ENCODE assay signal across 6 cellular contexts in the genomic region with DNA sequence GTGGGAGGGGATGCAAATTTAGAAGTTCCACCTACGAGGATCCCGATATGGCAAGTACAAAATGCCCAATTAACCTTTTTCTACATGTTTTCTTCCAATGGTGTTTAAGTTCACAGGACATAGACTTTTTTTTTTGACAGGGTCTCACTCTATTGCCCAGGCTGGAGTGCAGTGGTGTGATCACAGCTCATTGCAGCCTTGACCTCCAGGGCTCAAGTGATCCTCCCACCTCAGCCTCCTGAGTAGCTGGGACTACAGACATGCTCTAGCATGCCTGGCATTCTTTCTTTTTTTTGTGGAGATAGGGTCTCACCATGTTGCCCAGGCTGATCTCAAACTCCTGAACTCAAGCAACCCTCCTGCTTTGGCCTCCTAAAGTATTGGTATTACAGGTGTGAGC. TPM values are rescaled to one million over a fixed set of nuclear protein-coding genes. Genes with fewer than 3 reads are reported as not detected.
DNase-seq lines count a peak whose midpoint lies in the region; ATAC-seq, FAIRE-seq and TF ChIP-seq lines count a peak whose summit lies in the region.
"Not testable (repeated sequence)": the region's sequence is repeated elsewhere in the genome, so short reads cannot be mapped to it uniquely, and the experiment has no call there.
"Had no signal": no experiment of that assay in that cellular context is flagged by ENCODE, and none has a peak within 500 bp of the region (broad histone marks: within the 10 kb centered on the region; RNA-seq: fewer than 3 reads in every experiment).

No MANE protein-coding gene starts in this region.

- not testable (repeated sequence) for H3K36me3 Mint-ChIP-seq in WTC11

- H3K9me3 Mint-ChIP-seq in WTC11 = not testable (repeated sequence)

- not testable (repeated sequence) for H2AFZ ChIP-seq in HepG2 (ENCODE audit: low read length)

- POLR2A ChIA-PET in WTC11 (lab: Charles Lee); HepG2 (lab: Yijun Ruan, JAX): not testable (repeated sequence)

- in situ Hi-C loops in HepG2 (cut with HindIII; ENCODE audit: extremely low pct_ligation_motif_present, low pct_unique_long_range_greater_than_20kb) = loop anchor here (5.0 kb wide), 1 partner anchor 37 kb away; a partner anchor contains a TSS

- DNase-seq in WTC11 (ENCODE audit: low spot score); HepG2 (ENCODE audit: low spot score): not testable (repeated sequence)

- not testable (repeated sequence) for H3K27me3 Mint-ChIP-seq in WTC11 (ENCODE audit: low read depth)

- not testable (repeated sequence) for FAIRE-seq in HepG2 (lab: Jason Lieb, UNC)

- not testable (repeated sequence) for H3K79me2 ChIP-seq in HepG2 (ENCODE audit: insufficient read depth, low read length)

- peaks cover 46% of the 10 kb centered on the region for H3K4me1 ChIP-seq in HepG2 (ENCODE audit: insufficient read depth, low read length)

- H3K9me3 ChIP-seq in HepG2 (ENCODE audit: low read length) = not testable (repeated sequence)

- TF ChIP-seq RAD21 in HepG2 (CRISPR knock-in tag; IDR thresholded peaks at IDR 0.05) = not testable (repeated sequence)

- not testable (repeated sequence) for H3K27me3 ChIP-seq in HepG2 (ENCODE audit: control insufficient read depth in 1 of 2, insufficient read depth in 2 of 2, low read length in 2 of 2)

- not testable (repeated sequence) for H3K36me3 ChIP-seq in HepG2 (replicated peaks in 1 of 2; ENCODE audit: control insufficient read depth in 1 of 2, insufficient read depth in 2 of 2, low read length in 2 of 2)

- not testable (repeated sequence) for TF ChIP-seq POLR2A in HepG2 (IDR thresholded peaks at IDR 0.05; ENCODE audit: insufficient read depth in 1 of 2, low read depth in 2 of 2, low read length in 2 of 2)

- 72% methylated on average over 2 of the region's 2 CpGs for WGBS in HepG2 (ENCODE audit: low lambda C conversion rate)

- H3K27ac Mint-ChIP-seq in WTC11 = not testable (repeated sequence)

- peaks cover 14% of the 10 kb centered on the region for H3K4me1 Mint-ChIP-seq in WTC11

- H3K9ac ChIP-seq in HepG2 (ENCODE audit: insufficient read depth, low read depth, low read length) = not testable (repeated sequence)

- BruUV-seq in HepG2 (replicated peaks; lab: Mats Ljungman, UMichigan) = not testable (repeated sequence)

- H3K4me3 ChIP-seq in HepG2 (replicated peaks in 1 of 3; ENCODE audit: insufficient read depth in 1 of 3, low read depth in 2 of 3, low read length in 3 of 3) = not testable (repeated sequence)

- not testable (repeated sequence) for H3K4me2 ChIP-seq in HepG2 (ENCODE audit: low read depth, low read length)

- CTCF ChIA-PET in WTC11 (lab: Charles Lee) = interaction anchor here (0.6 to 2.7 kb wide), 4 partner anchors 12 to 88 kb away, joined by 3 to 7 read pairs (median 4); a partner anchor contains a TSS
- CTCF ChIA-PET in HepG2 (lab: Yijun Ruan, JAX; ENCODE audit: low intra/inter-chr PET ratio, low total read pairs) = not testable (repeated sequence)

- TF ChIP-seq EP300 in HepG2 (IDR thresholded peaks at IDR 0.05; ENCODE audit: low read depth in 2 of 2, low read length in 2 of 2); HepG2 (CRISPR knock-in tag; IDR thresholded peaks at IDR 0.05; ENCODE audit: borderline replicate concordance): not testable (repeated sequence)

- H3K27ac ChIP-seq in HepG2 (ENCODE audit: extremely low read length, insufficient read depth, low read length) = not testable (repeated sequence)

- intact Hi-C loops in HepG2 (cut with micrococcal nuclease; ENCODE audit: unreplicated experiment) = not testable (repeated sequence)

- not testable (repeated sequence) for TF ChIP-seq CTCF in WTC11 (IDR thresholded peaks at IDR 0.05); HepG2 (CRISPR knock-in tag; IDR thresholded peaks at IDR 0.05)

- H3K4me3 Mint-ChIP-seq in WTC11 = not testable (repeated sequence)

- H4K20me1 ChIP-seq in HepG2 (ENCODE audit: insufficient read depth, low read length) = not testable (repeated sequence)

- not testable (repeated sequence) for ATAC-seq in WTC11, HepG2

RNA-seq across cellular contexts. Expression of a gene that starts 4.8 kb away (rescaled TPM):
- total RNA-seq in WTC11 (2021) = 6.2 to 8.8 TPM (median 7.6 TPM) in 3 replicates
- 8.2 and 18.2 TPM in 2 replicates for total RNA-seq in HepG2 (2016; rRNA removed; fragmentation: Illumina TruSeq; extraction: Trizol)
- 2.7 and 2.8 TPM in 2 replicates for total RNA-seq in HepG2 (2016; cell fraction: cytosol; rRNA removed; fragmentation: Illumina TruSeq; extraction: Trizol; ENCODE audit: low read depth)
- 8.4 and 18.7 TPM in 2 replicates for total RNA-seq in HepG2 (2016; cell fraction: insoluble cytoplasmic fraction; rRNA removed; fragmentation: Illumina TruSeq; extraction: Trizol)
- total RNA-seq in HepG2 (2016; cell fraction: membrane; rRNA removed; fragmentation: Illumina TruSeq; extraction: Trizol) = 3.2 and 3.7 TPM in 2 replicates
- total RNA-seq in HepG2 (2016; cell fraction: nucleus; rRNA removed; fragmentation: Illumina TruSeq; extraction: Trizol) = 17.9 and 19.4 TPM in 2 replicates
- polyA plus RNA-seq in HepG2 (2011; rRNA removed) = 14.5 and 23.3 TPM in 2 replicates
- polyA plus RNA-seq in HepG2 (2011; cell fraction: cytosol; rRNA removed) = 9.6 and 18.5 TPM in 2 replicates
- polyA plus RNA-seq in HepG2 (2011; cell fraction: nucleus; rRNA removed) = 14.4 and 22.0 TPM in 2 replicates
- 9.8 and 10.0 TPM in 2 replicates for polyA plus RNA-seq in HepG2 (2012)
- polyA plus RNA-seq in HepG2 (2016; cell fraction: cytosol; fragmentation: Illumina TruSeq; extraction: Trizol; ENCODE audit: low read depth) = 0.91 and 1.0 TPM in 2 replicates
- 6.4 and 6.7 TPM in 2 replicates for polyA plus RNA-seq in HepG2 (2016; cell fraction: insoluble cytoplasmic fraction; fragmentation: Illumina TruSeq; extraction: Trizol; ENCODE audit: low read depth)
- 1.8 and 2.2 TPM in 2 replicates for polyA plus RNA-seq in HepG2 (2016; cell fraction: membrane; fragmentation: Illumina TruSeq; extraction: Trizol; ENCODE audit: low read depth)
- polyA plus RNA-seq in HepG2 (2016; cell fraction: nucleus; fragmentation: Illumina TruSeq; extraction: Trizol; ENCODE audit: insufficient read depth, low read depth) = 26.0 and 30.9 TPM in 2 replicates
- 3.8 and 12.0 TPM in 2 replicates for polyA minus RNA-seq in HepG2 (2011; rRNA and poly(A)+ RNA removed; ENCODE audit: low replicate concordance)
- 7.0 and 14.3 TPM in 2 replicates for polyA minus RNA-seq in HepG2 (2011; cell fraction: cytosol; rRNA and poly(A)+ RNA removed)
- polyA minus RNA-seq in HepG2 (2011; cell fraction: nucleus; rRNA and poly(A)+ RNA removed) = 14.0 and 26.4 TPM in 2 replicates
- polyA plus RNA-seq: CD14-positive monocyte; CD4-positive, alpha-beta memory T cell; CD4-positive, CD25-positive, alpha-beta regulatory T cell; CD8-positive, alpha-beta memory T cell had no signal

RNA-seq across cellular contexts. Expression of a gene that starts 36.5 kb away (rescaled TPM):
- 8.4 to 9.8 TPM (median 8.9 TPM) in 3 replicates for total RNA-seq in WTC11 (2021)
- total RNA-seq in HepG2 (2016; rRNA removed; fragmentation: Illumina TruSeq; extraction: Trizol) = 1.7 and 3.5 TPM in 2 replicates
- total RNA-seq in HepG2 (2016; cell fraction: cytosol; rRNA removed; fragmentation: Illumina TruSeq; extraction: Trizol; ENCODE audit: low read depth) = 0.44 and 0.61 TPM in 2 replicates
- total RNA-seq in HepG2 (2016; cell fraction: insoluble cytoplasmic fraction; rRNA removed; fragmentation: Illumina TruSeq; extraction: Trizol) = 2.6 and 4.1 TPM in 2 replicates
- 0.93 and 1.4 TPM in 2 replicates for total RNA-seq in HepG2 (2016; cell fraction: membrane; rRNA removed; fragmentation: Illumina TruSeq; extraction: Trizol)
- total RNA-seq in HepG2 (2016; cell fraction: nucleus; rRNA removed; fragmentation: Illumina TruSeq; extraction: Trizol) = 3.8 and 4.3 TPM in 2 replicates
- polyA plus RNA-seq in HepG2 (2011; rRNA removed) = 6.5 and 11.2 TPM in 2 replicates
- 6.2 and 6.5 TPM in 2 replicates for polyA plus RNA-seq in HepG2 (2011; cell fraction: cytosol; rRNA removed)
- 6.1 and 8.4 TPM in 2 replicates for polyA plus RNA-seq in HepG2 (2011; cell fraction: nucleus; rRNA removed)
- 1.2 and 1.9 TPM in 2 replicates for polyA plus RNA-seq in HepG2 (2012)
- 0.42 and 0.57 TPM in 2 replicates for polyA plus RNA-seq in HepG2 (2016; cell fraction: cytosol; fragmentation: Illumina TruSeq; extraction: Trizol; ENCODE audit: low read depth)
- 1.6 and 2.2 TPM in 2 replicates for polyA plus RNA-seq in HepG2 (2016; cell fraction: insoluble cytoplasmic fraction; fragmentation: Illumina TruSeq; extraction: Trizol; ENCODE audit: low read depth)
- polyA plus RNA-seq in HepG2 (2016; cell fraction: membrane; fragmentation: Illumina TruSeq; extraction: Trizol; ENCODE audit: low read depth) = 1.2 and 1.3 TPM in 2 replicates
- 6.5 and 7.1 TPM in 2 replicates for polyA plus RNA-seq in HepG2 (2016; cell fraction: nucleus; fragmentation: Illumina TruSeq; extraction: Trizol; ENCODE audit: insufficient read depth, low read depth)
- polyA minus RNA-seq in HepG2 (2011; rRNA and poly(A)+ RNA removed; ENCODE audit: low replicate concordance) = 3.3 and 5.9 TPM in 2 replicates
- 0.70 and 1.3 TPM in 2 replicates for polyA minus RNA-seq in HepG2 (2011; cell fraction: cytosol; rRNA and poly(A)+ RNA removed)
- polyA minus RNA-seq in HepG2 (2011; cell fraction: nucleus; rRNA and poly(A)+ RNA removed) = 1.7 and 2.7 TPM in 2 replicates

RNA-seq across cellular contexts. Expression of a gene that starts 37.5 kb away (rescaled TPM):
- total RNA-seq in WTC11 (2021) (35.3 to 40.0 TPM (median 36.2 TPM) in 3 replicates), HepG2 (2016; rRNA removed; fragmentation: Illumina TruSeq; extraction: Trizol) (22.1 and 44.5 TPM in 2 replicates)
- total RNA-seq in HepG2 (2016; cell fraction: cytosol; rRNA removed; fragmentation: Illumina TruSeq; extraction: Trizol; ENCODE audit: low read depth) = 15.6 and 16.1 TPM in 2 replicates
- total RNA-seq in HepG2 (2016; cell fraction: insoluble cytoplasmic fraction; rRNA removed; fragmentation: Illumina TruSeq; extraction: Trizol) = 19.8 and 46.9 TPM in 2 replicates
- 25.0 and 25.2 TPM in 2 replicates for total RNA-seq in HepG2 (2016; cell fraction: membrane; rRNA removed; fragmentation: Illumina TruSeq; extraction: Trizol)
- 47.0 and 56.7 TPM in 2 replicates for total RNA-seq in HepG2 (2016; cell fraction: nucleus; rRNA removed; fragmentation: Illumina TruSeq; extraction: Trizol)
- 62.7 and 64.3 TPM in 2 replicates for polyA plus RNA-seq in HepG2 (2011; rRNA removed)
- polyA plus RNA-seq in HepG2 (2011; cell fraction: cytosol; rRNA removed) = 50.0 and 61.5 TPM in 2 replicates
- polyA plus RNA-seq in HepG2 (2011; cell fraction: nucleus; rRNA removed) = 28.8 and 35.4 TPM in 2 replicates
- 34.6 and 45.3 TPM in 2 replicates for polyA plus RNA-seq in HepG2 (2012)
- 12.9 and 13.6 TPM in 2 replicates for polyA plus RNA-seq in HepG2 (2016; cell fraction: cytosol; fragmentation: Illumina TruSeq; extraction: Trizol; ENCODE audit: low read depth)
- polyA plus RNA-seq in HepG2 (2016; cell fraction: insoluble cytoplasmic fraction; fragmentation: Illumina TruSeq; extraction: Trizol; ENCODE audit: low read depth) = 25.6 and 31.4 TPM in 2 replicates
- polyA plus RNA-seq in HepG2 (2016; cell fraction: membrane; fragmentation: Illumina TruSeq; extraction: Trizol; ENCODE audit: low read depth) = 26.7 TPM in 2 replicates
- 89.0 and 95.4 TPM in 2 replicates for polyA plus RNA-seq in HepG2 (2016; cell fraction: nucleus; fragmentation: Illumina TruSeq; extraction: Trizol; ENCODE audit: insufficient read depth, low read depth)
- polyA minus RNA-seq in HepG2 (2011; rRNA and poly(A)+ RNA removed; ENCODE audit: low replicate concordance) = 92.1 and 114 TPM in 2 replicates
- polyA minus RNA-seq in HepG2 (2011; cell fraction: cytosol; rRNA and poly(A)+ RNA removed) = 27.7 TPM in 2 replicates
- 34.9 and 49.9 TPM in 2 replicates for polyA minus RNA-seq in HepG2 (2011; cell fraction: nucleus; rRNA and poly(A)+ RNA removed)

RNA-seq across cellular contexts. Expression of a gene that starts 53.3 kb away (rescaled TPM):
- 17.7 to 23.7 TPM (median 22.9 TPM) in 3 replicates for total RNA-seq in WTC11 (2021)
- 14.2 and 28.9 TPM in 2 replicates for total RNA-seq in HepG2 (2016; rRNA removed; fragmentation: Illumina TruSeq; extraction: Trizol)
- 4.9 and 5.6 TPM in 2 replicates for total RNA-seq in HepG2 (2016; cell fraction: cytosol; rRNA removed; fragmentation: Illumina TruSeq; extraction: Trizol; ENCODE audit: low read depth)
- 14.6 and 24.7 TPM in 2 replicates for total RNA-seq in HepG2 (2016; cell fraction: insoluble cytoplasmic fraction; rRNA removed; fragmentation: Illumina TruSeq; extraction: Trizol)
- 9.1 and 10.3 TPM in 2 replicates for total RNA-seq in HepG2 (2016; cell fraction: membrane; rRNA removed; fragmentation: Illumina TruSeq; extraction: Trizol)
- 30.9 and 42.1 TPM in 2 replicates for total RNA-seq in HepG2 (2016; cell fraction: nucleus; rRNA removed; fragmentation: Illumina TruSeq; extraction: Trizol)
- 53.1 and 73.4 TPM in 2 replicates for polyA plus RNA-seq in HepG2 (2011; rRNA removed)
- 32.8 and 36.0 TPM in 2 replicates for polyA plus RNA-seq in HepG2 (2011; cell fraction: cytosol; rRNA removed)
- polyA plus RNA-seq in HepG2 (2011; cell fraction: nucleus; rRNA removed) = 60.3 and 87.6 TPM in 2 replicates
- 22.3 and 28.7 TPM in 2 replicates for polyA plus RNA-seq in HepG2 (2012)
- 3.0 and 3.5 TPM in 2 replicates for polyA plus RNA-seq in HepG2 (2016; cell fraction: cytosol; fragmentation: Illumina TruSeq; extraction: Trizol; ENCODE audit: low read depth)
- polyA plus RNA-seq in HepG2 (2016; cell fraction: insoluble cytoplasmic fraction; fragmentation: Illumina TruSeq; extraction: Trizol; ENCODE audit: low read depth) = 14.0 and 14.1 TPM in 2 replicates
- 5.6 and 7.3 TPM in 2 replicates for polyA plus RNA-seq in HepG2 (2016; cell fraction: membrane; fragmentation: Illumina TruSeq; extraction: Trizol; ENCODE audit: low read depth)
- polyA plus RNA-seq in HepG2 (2016; cell fraction: nucleus; fragmentation: Illumina TruSeq; extraction: Trizol; ENCODE audit: insufficient read depth, low read depth) = 51.4 and 56.2 TPM in 2 replicates
- polyA minus RNA-seq in HepG2 (2011; rRNA and poly(A)+ RNA removed; ENCODE audit: low replicate concordance) = 41.3 and 114 TPM in 2 replicates
- 30.1 and 38.2 TPM in 2 replicates for polyA minus RNA-seq in HepG2 (2011; cell fraction: cytosol; rRNA and poly(A)+ RNA removed)
- 34.5 and 39.2 TPM in 2 replicates for polyA minus RNA-seq in HepG2 (2011; cell fraction: nucleus; rRNA and poly(A)+ RNA removed)
